Comparison of ENCODE assay signal across 1 cellular context in genomic region chr17:36999475-36999874, GRCh38.
TF ChIP-seq lines count a peak whose summit lies in the region.

No MANE protein-coding gene starts in this region.

TF ChIP-seq in HepG2, 621 proteins besides CTCF, POLR2A, EP300 and RAD21 (continued from another document):
- TF ChIP-seq, protein P1, sequence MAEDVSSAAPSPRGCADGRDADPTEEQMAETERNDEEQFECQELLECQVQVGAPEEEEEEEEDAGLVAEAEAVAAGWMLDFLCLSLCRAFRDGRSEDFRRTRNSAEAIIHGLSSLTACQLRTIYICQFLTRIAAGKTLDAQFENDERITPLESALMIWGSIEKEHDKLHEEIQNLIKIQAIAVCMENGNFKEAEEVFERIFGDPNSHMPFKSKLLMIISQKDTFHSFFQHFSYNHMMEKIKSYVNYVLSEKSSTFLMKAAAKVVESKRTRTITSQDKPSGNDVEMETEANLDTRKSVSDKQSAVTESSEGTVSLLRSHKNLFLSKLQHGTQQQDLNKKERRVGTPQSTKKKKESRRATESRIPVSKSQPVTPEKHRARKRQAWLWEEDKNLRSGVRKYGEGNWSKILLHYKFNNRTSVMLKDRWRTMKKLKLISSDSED (CRISPR knock-in tag; IDR thresholded peaks at IDR 0.05): no peak
- TF ChIP-seq, protein P2, sequence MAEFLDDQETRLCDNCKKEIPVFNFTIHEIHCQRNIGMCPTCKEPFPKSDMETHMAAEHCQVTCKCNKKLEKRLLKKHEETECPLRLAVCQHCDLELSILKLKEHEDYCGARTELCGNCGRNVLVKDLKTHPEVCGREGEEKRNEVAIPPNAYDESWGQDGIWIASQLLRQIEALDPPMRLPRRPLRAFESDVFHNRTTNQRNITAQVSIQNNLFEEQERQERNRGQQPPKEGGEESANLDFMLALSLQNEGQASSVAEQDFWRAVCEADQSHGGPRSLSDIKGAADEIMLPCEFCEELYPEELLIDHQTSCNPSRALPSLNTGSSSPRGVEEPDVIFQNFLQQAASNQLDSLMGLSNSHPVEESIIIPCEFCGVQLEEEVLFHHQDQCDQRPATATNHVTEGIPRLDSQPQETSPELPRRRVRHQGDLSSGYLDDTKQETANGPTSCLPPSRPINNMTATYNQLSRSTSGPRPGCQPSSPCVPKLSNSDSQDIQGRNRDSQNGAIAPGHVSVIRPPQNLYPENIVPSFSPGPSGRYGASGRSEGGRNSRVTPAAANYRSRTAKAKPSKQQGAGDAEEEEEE (CRISPR knock-in tag; IDR thresholded peaks at IDR 0.05; ENCODE audit: borderline replicate concordance): no peak
- TF ChIP-seq, protein P3, sequence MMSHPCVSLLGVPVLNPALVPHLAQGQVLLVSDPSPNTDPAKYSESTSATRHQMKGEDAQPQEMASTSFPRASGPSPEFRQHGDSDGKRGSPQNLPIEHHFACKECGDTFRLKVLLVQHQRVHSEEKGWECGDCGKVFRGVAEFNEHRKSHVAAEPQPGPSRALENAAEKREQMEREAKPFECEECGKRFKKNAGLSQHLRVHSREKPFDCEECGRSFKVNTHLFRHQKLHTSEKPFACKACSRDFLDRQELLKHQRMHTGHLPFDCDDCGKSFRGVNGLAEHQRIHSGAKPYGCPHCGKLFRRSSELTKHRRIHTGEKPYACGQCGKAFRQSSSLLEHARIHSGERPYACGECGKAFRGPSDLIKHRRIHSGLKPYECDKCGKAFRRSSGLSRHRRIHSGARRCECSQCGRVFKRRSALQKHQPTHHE (CRISPR knock-in tag; IDR thresholded peaks at IDR 0.05; ENCODE audit: borderline replicate concordance): no peak
- no peak for TF ChIP-seq CBX5 (CRISPR knock-in tag; IDR thresholded peaks at IDR 0.05; ENCODE audit: borderline replicate concordance)
- TF ChIP-seq ZNF33A (CRISPR knock-in tag; IDR thresholded peaks at IDR 0.05; ENCODE audit: borderline replicate concordance): no peak
- no peak for TF ChIP-seq KLF12 (CRISPR knock-in tag; IDR thresholded peaks at IDR 0.05; ENCODE audit: borderline replicate concordance)
- TF ChIP-seq, protein P4, sequence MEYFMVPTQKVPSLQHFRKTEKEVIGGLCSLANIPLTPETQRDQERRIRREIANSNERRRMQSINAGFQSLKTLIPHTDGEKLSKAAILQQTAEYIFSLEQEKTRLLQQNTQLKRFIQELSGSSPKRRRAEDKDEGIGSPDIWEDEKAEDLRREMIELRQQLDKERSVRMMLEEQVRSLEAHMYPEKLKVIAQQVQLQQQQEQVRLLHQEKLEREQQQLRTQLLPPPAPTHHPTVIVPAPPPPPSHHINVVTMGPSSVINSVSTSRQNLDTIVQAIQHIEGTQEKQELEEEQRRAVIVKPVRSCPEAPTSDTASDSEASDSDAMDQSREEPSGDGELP (IDR thresholded peaks at IDR 0.05; ENCODE audit: borderline replicate concordance, low read depth): no peak
